1 cellular context compared by ENCODE assay signal in genomic region chr10:70774810-70775678, GRCh38.
TF ChIP-seq lines count a peak whose summit lies in the region.

No MANE protein-coding gene starts in this region.

TF ChIP-seq in HCT116, 20 proteins besides CTCF, POLR2A, EP300 and RAD21 (continued from another document):
- TF ChIP-seq CBX3 (IDR thresholded peaks at IDR 0.05; ENCODE audit: low read depth), result no peak
- no peak for TF ChIP-seq EZH2 (IDR thresholded peaks at IDR 0.05)
- TF ChIP-seq SIN3A (IDR thresholded peaks at IDR 0.05; ENCODE audit: low read depth), result no peak
- TF ChIP-seq EGR1 (IDR thresholded peaks at IDR 0.05; ENCODE audit: low read depth), result no peak
- TF ChIP-seq EZH2phosphoT487 (IDR thresholded peaks at IDR 0.05; ENCODE audit: borderline replicate concordance), result no peak
- no peak for TF ChIP-seq SP1 (IDR thresholded peaks at IDR 0.05; ENCODE audit: low read depth)
- TF ChIP-seq ATF3 (IDR thresholded peaks at IDR 0.05), result no peak
